Comparison of ENCODE assay signal across 19 cellular contexts in the genomic region with DNA sequence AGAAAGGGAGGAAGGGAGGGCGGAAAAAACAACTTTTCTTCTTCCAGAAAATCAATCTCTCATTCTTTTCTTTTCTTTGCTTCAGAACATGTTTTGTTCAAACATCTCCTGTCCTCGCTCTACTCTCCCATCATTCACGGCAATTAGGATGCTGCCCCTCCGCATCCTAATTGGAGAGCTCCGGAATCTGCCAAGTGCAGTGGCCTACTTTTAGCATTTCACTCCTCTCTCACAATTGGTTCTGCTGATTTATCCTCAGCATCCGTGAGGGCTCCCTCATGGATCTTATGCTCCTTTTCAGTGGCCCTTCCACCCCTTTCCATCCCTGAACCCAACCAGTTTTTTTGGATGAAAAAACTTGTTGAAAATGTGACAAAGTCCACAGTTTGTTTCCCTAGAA. TPM values are rescaled to one million over a fixed set of nuclear protein-coding genes. Genes with fewer than 3 reads are reported as not detected.
DNase-seq lines count a peak whose midpoint lies in the region; ATAC-seq and TF ChIP-seq lines count a peak whose summit lies in the region.
"Had no signal": no experiment of that assay in that cellular context is flagged by ENCODE, and none has a peak within 500 bp of the region (broad histone marks: within the 10 kb centered on the region; RNA-seq: fewer than 3 reads in every experiment).

No MANE protein-coding gene starts in this region.

- peak; percentile 53 for DNase-seq in Ammon's horn (ENCODE audit: low spot score)
- DNase-seq in caudate nucleus (lab: John Stamatoyannopoulos, UW) = peak in 12 of 61 donors; percentile 10 to 48 (median 22)
- no peak for DNase-seq in endothelial cell (ENCODE audit: low spot score)
- peak; percentile 58 for DNase-seq in retina
- no peak for DNase-seq in kidney tubule cell (ENCODE audit: low spot score)
- DNase-seq in GOT3 (lab: John Stamatoyannopoulos, UW) = no peak
- DNase-seq: AML-193; CD8-positive, alpha-beta T cell; DMS 273 treated with DMSO at 0.1 percent for 48 hours; DMS53; DND-41; EL; H9 had no signal

- no peak for ATAC-seq in GM19023 (IDR thresholded peaks at IDR 0.05; ENCODE audit: unreplicated experiment)
- ATAC-seq: A549; CD8-positive, alpha-beta T cell had no signal

- no peaks in the 10 kb centered on the region for H3K36me3 Mint-ChIP-seq in endothelial cell (ENCODE audit: low read depth, unreplicated experiment)
- H3K36me3 Mint-ChIP-seq: CD14-positive monocyte; CD8-positive, alpha-beta T cell had no signal

- H3K27me3 Mint-ChIP-seq in endothelial cell (ENCODE audit: unreplicated experiment) = no peaks in the 10 kb centered on the region

- H3K9me3 Mint-ChIP-seq in endothelial cell (ENCODE audit: unreplicated experiment) = no peaks in the 10 kb centered on the region
- H3K9me3 Mint-ChIP-seq: CD8-positive, alpha-beta T cell had no signal

- no peak for TF ChIP-seq CTCF in endothelial cell (IDR thresholded peaks at IDR 0.05; ENCODE audit: unreplicated experiment)

- peak overlapping the region; percentile 62 for H3K27ac ChIP-seq in caudate nucleus (ENCODE audit: low read depth, low read length)
- H3K27ac ChIP-seq: 22Rv1, A549, BLaER1 had no signal

- H3K27ac Mint-ChIP-seq in endothelial cell (ENCODE audit: unreplicated experiment) = peak overlapping the region; percentile 45
- H3K27ac Mint-ChIP-seq: CD8-positive, alpha-beta T cell had no signal

- H3K4me1 Mint-ChIP-seq in endothelial cell (ENCODE audit: unreplicated experiment) = peaks cover 16% of the 10 kb centered on the region
- H3K4me1 Mint-ChIP-seq: CD14-positive monocyte had no signal

- no peak overlapping the region for H3K4me3 Mint-ChIP-seq in endothelial cell (ENCODE audit: unreplicated experiment)
- H3K4me3 Mint-ChIP-seq: CD14-positive monocyte; CD8-positive, alpha-beta T cell; H9 had no signal

RNA-seq across cellular contexts. Expression of a gene that starts 22.4 kb away (rescaled TPM):
- 1.5 TPM for total RNA-seq in endothelial cell (ENCODE audit: unreplicated experiment)
- total RNA-seq: CD8-positive, alpha-beta T cell; HT1080 had no signal

RNA-seq across cellular contexts. Expression of a gene that starts 53.7 kb away (rescaled TPM):
- total RNA-seq in endothelial cell (ENCODE audit: unreplicated experiment) = 0.44 TPM

Comparison
In these comparisons a context has a peak if more than half of its experiments do, and no peak if none do; other contexts are left out.
1. DNase-seq: peak in Ammon's horn (single experiment) and retina (single experiment); none in endothelial cell (single experiment), kidney tubule cell (single experiment) and GOT3 (single experiment).